In the genomic region with DNA sequence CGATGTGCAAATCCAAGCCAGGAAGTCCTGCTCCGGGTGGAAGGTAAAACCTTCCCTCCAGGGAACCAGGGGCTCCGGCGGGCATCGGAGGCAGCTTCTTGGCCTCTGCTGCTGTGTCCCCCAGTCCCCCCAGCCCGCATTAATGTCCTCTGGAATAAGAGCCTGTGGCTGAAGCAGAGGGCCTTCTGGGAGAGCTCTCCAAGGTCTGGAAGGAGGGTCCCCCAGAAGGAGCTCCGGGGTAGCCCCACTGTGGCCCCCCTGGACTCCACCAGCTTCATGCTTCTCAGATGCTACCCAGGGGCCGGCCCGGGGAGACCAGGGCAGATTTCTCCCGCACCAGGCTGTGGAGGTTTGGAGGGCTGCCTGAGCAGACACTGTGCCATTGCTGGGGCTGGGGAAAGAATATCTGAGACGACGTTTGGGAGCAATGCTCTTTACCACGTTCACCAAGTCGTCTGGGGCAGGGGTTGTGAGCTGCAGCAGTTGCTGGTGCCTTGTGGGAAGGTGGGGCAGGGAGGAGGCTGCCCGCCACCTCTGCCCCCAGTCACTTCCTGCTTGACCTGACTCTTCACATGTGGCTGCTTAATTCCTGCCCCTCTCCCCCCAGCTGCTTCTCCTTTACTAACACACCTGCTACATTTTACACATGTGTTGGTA, we compare ENCODE assay signal across 12 cellular contexts. TPM values are rescaled to one million over a fixed set of nuclear protein-coding genes. Genes with fewer than 3 reads are reported as not detected.
DNase-seq lines count a peak whose midpoint lies in the region; ATAC-seq and TF ChIP-seq lines count a peak whose summit lies in the region.
"Had no signal": no experiment of that assay in that cellular context is flagged by ENCODE, and none has a peak within 500 bp of the region (broad histone marks: within the 10 kb centered on the region; RNA-seq: fewer than 3 reads in every experiment).

No MANE protein-coding gene starts in this region.

- peaks cover 22% of the 10 kb centered on the region for H3K4me1 ChIP-seq in Loucy (ENCODE audit: insufficient read depth, low read length, poor library complexity, severe bottlenecking)

- peaks cover 4% of the 10 kb centered on the region for H3K36me3 Mint-ChIP-seq in activated naive CD4-positive, alpha-beta T cell treated with anti-CD3 and anti-CD28 coated beads for 36 hours (ENCODE audit: low read depth)
- peaks cover 7 to 11% of the 10 kb centered on the region in 2 donors for H3K36me3 Mint-ChIP-seq in stimulated activated naive B cell treated with anti-CD40 and anti-IgM and Interleukin-4, amounts not matched to agents 10 μg/mL and 1 μg/mL and 100 μg/mL, for 72 hours

- no peaks in the 10 kb centered on the region for H3K27me3 ChIP-seq in Loucy (ENCODE audit: insufficient read depth, low read length, poor library complexity, severe bottlenecking)

- H3K9me3 Mint-ChIP-seq in activated naive CD4-positive, alpha-beta T cell treated with anti-CD3 and anti-CD28 coated beads for 36 hours: no peaks in the 10 kb centered on the region
- H3K9me3 Mint-ChIP-seq in stimulated activated naive B cell treated with anti-CD40 and anti-IgM and Interleukin-4, amounts not matched to agents 10 μg/mL and 1 μg/mL and 100 μg/mL, for 72 hours: no peaks in the 10 kb centered on the region

- no peaks in the 10 kb centered on the region for H3K9me2 ChIP-seq in Loucy (replicated peaks; ENCODE audit: low read depth, low read length)

- peaks cover 32% of the 10 kb centered on the region for H3K4me1 Mint-ChIP-seq in activated naive CD4-positive, alpha-beta T cell treated with anti-CD3 and anti-CD28 coated beads for 36 hours (ENCODE audit: low read depth)
- peaks cover 22 to 44% of the 10 kb centered on the region in 2 donors for H3K4me1 Mint-ChIP-seq in stimulated activated naive B cell treated with anti-CD40 and anti-IgM and Interleukin-4, amounts not matched to agents 10 μg/mL and 1 μg/mL and 100 μg/mL, for 72 hours

- H3K36me3 ChIP-seq in Loucy (ENCODE audit: insufficient read depth, low read length): no peaks in the 10 kb centered on the region; the same call in 1 of the 2 replicates

- H3K27me3 Mint-ChIP-seq in activated naive CD4-positive, alpha-beta T cell treated with anti-CD3 and anti-CD28 coated beads for 36 hours (ENCODE audit: low read depth): no peaks in the 10 kb centered on the region
- H3K27me3 Mint-ChIP-seq in stimulated activated naive B cell treated with anti-CD40 and anti-IgM and Interleukin-4, amounts not matched to agents 10 μg/mL and 1 μg/mL and 100 μg/mL, for 72 hours: no peaks in the 10 kb centered on the region

- peak overlapping the region; percentile 70 for H3K9ac ChIP-seq in Loucy (ENCODE audit: low read depth, low read length, poor library complexity, severe bottlenecking)

- peak overlapping the region; percentile 71 for H3K27ac Mint-ChIP-seq in activated naive CD4-positive, alpha-beta T cell treated with anti-CD3 and anti-CD28 coated beads for 36 hours
- H3K27ac Mint-ChIP-seq in stimulated activated naive B cell treated with anti-CD40 and anti-IgM and Interleukin-4, amounts not matched to agents 10 μg/mL and 1 μg/mL and 100 μg/mL, for 72 hours: peak overlapping the region; percentile 98

- H2AFZ ChIP-seq in Loucy (ENCODE audit: low read length): peak overlapping the region; percentile 81

- H4K20me1 ChIP-seq in Loucy (ENCODE audit: insufficient read depth, low read length, poor library complexity, severe bottlenecking): no peaks in the 10 kb centered on the region

- H3K4me3 Mint-ChIP-seq in activated naive CD4-positive, alpha-beta T cell treated with anti-CD3 and anti-CD28 coated beads for 36 hours: no peak overlapping the region
- peak overlapping the region in 1 of 2 donors; percentile 0 for H3K4me3 Mint-ChIP-seq in stimulated activated naive B cell treated with anti-CD40 and anti-IgM and Interleukin-4, amounts not matched to agents 10 μg/mL and 1 μg/mL and 100 μg/mL, for 72 hours

- DNase-seq in activated CD4-positive, alpha-beta T cell treated with anti-CD3 and anti-CD28 coated beads for 48 hours: peak; percentile 26
- DNase-seq in activated CD4-positive, alpha-beta T cell treated with anti-CD3 and anti-CD28 coated beads for 4 hours: no peak
- DNase-seq in activated naive CD4-positive, alpha-beta T cell treated with anti-CD3 and anti-CD28 coated beads for 36 hours: peak; percentile 37
- DNase-seq in stimulated activated naive B cell treated with anti-CD40 and anti-IgM and Interleukin-4, amounts not matched to agents 10 μg/mL and 1 μg/mL and 100 μg/mL, for 72 hours: no peak
- DNase-seq in OCI-M2 (lab: John Stamatoyannopoulos, UW; ENCODE audit: unreplicated experiment) (no peak), dermis blood vessel endothelial cell (no peak)
- DNase-seq: ACHN; activated effector memory CD4-positive, alpha-beta T cell treated with anti-CD3 and anti-CD28 coated beads, Interleukin-2, amount 50 U/mL, for 16 hours; DMS79 treated with DMSO at 0.1 percent for 48 hours; NCI-H1930 had no signal

- H3K4me3 ChIP-seq in Loucy (ENCODE audit: low read length, poor library complexity, severe bottlenecking): peak overlapping the region; percentile 51

- peak; percentile 70 to 76 for ATAC-seq in stimulated activated naive B cell treated with anti-CD40 and anti-IgM and Interleukin-4, amounts not matched to agents 10 μg/mL and 1 μg/mL and 100 μg/mL, for 72 hours (replicated peaks)
- no peak for ATAC-seq in GM19324 (IDR thresholded peaks at IDR 0.05; ENCODE audit: low FRiP score, unreplicated experiment)

- intact Hi-C loops in activated naive CD4-positive, alpha-beta T cell treated with anti-CD3 and anti-CD28 coated beads for 36 hours (cut with micrococcal nuclease): no loop called here

- H3K9me3 ChIP-seq in Loucy (ENCODE audit: insufficient read depth, low read depth, low read length): no peaks in the 10 kb centered on the region

- peak overlapping the region; percentile 78 for H3K4me2 ChIP-seq in Loucy (ENCODE audit: low read depth, low read length, poor library complexity, severe bottlenecking)

- H3F3A ChIP-seq in Loucy (ENCODE audit: low read depth): no peaks in the 10 kb centered on the region

- H3K79me2 ChIP-seq in Loucy (ENCODE audit: insufficient read depth, low read length): no peaks in the 10 kb centered on the region

- CTCF ChIA-PET in activated naive CD4-positive, alpha-beta T cell treated with anti-CD3 and anti-CD28 coated beads for 36 hours (lab: Charles Lee): interaction anchor here (0.9 kb wide), 1 partner anchor 23 kb away, joined by 3 read pairs; no protein-coding TSS in a partner anchor

- TF ChIP-seq CTCF in Loucy (conservative IDR thresholded peaks at IDR 0.05; ENCODE audit: low read length): no peak

RNA-seq across cellular contexts. Expression of a gene that starts 8.3 kb away (rescaled TPM):
- total RNA-seq in activated naive CD4-positive, alpha-beta T cell treated with anti-CD3 and anti-CD28 coated beads for 36 hours: under 1 TPM; 0.69 to 0.91 TPM
- 0.93 and 1.0 TPM in 2 replicates for total RNA-seq in dermis blood vessel endothelial cell

RNA-seq across cellular contexts. Expression of a gene that starts 13.4 kb away (rescaled TPM):
- total RNA-seq in activated naive CD4-positive, alpha-beta T cell treated with anti-CD3 and anti-CD28 coated beads for 36 hours: 10 to 100 TPM; 15.8 to 17.0 TPM
- total RNA-seq in dermis blood vessel endothelial cell: 18.4 and 25.9 TPM in 2 replicates

RNA-seq across cellular contexts. Expression of a gene that starts 33.9 kb away (rescaled TPM):
- 10 to 100 TPM; 24.9 to 27.5 TPM for total RNA-seq in activated naive CD4-positive, alpha-beta T cell treated with anti-CD3 and anti-CD28 coated beads for 36 hours
- 13.1 and 14.5 TPM in 2 replicates for total RNA-seq in dermis blood vessel endothelial cell

RNA-seq across cellular contexts. Expression of a gene that starts 46.5 kb away (rescaled TPM):
- 10 to 100 TPM; 48.1 to 49.4 TPM for total RNA-seq in activated naive CD4-positive, alpha-beta T cell treated with anti-CD3 and anti-CD28 coated beads for 36 hours
- total RNA-seq in dermis blood vessel endothelial cell: 37.1 and 49.2 TPM in 2 replicates

Comparison
In these comparisons a context has a peak if more than half of its experiments do, and no peak if none do; other contexts are left out.
1. DNase-seq: peak in activated CD4-positive, alpha-beta T cell treated with anti-CD3 and anti-CD28 coated beads for 48 hours (single experiment) and activated naive CD4-positive, alpha-beta T cell treated with anti-CD3 and anti-CD28 coated beads for 36 hours (single experiment); none in activated CD4-positive, alpha-beta T cell treated with anti-CD3 and anti-CD28 coated beads for 4 hours (0 of 2), stimulated activated naive B cell treated with anti-CD40 and anti-IgM and Interleukin-4, amounts not matched to agents 10 μg/mL and 1 μg/mL and 100 μg/mL, for 72 hours (single experiment), OCI-M2 (single experiment) and dermis blood vessel endothelial cell (single experiment).